20 cellular contexts compared by ENCODE assay signal in the genomic region with DNA sequence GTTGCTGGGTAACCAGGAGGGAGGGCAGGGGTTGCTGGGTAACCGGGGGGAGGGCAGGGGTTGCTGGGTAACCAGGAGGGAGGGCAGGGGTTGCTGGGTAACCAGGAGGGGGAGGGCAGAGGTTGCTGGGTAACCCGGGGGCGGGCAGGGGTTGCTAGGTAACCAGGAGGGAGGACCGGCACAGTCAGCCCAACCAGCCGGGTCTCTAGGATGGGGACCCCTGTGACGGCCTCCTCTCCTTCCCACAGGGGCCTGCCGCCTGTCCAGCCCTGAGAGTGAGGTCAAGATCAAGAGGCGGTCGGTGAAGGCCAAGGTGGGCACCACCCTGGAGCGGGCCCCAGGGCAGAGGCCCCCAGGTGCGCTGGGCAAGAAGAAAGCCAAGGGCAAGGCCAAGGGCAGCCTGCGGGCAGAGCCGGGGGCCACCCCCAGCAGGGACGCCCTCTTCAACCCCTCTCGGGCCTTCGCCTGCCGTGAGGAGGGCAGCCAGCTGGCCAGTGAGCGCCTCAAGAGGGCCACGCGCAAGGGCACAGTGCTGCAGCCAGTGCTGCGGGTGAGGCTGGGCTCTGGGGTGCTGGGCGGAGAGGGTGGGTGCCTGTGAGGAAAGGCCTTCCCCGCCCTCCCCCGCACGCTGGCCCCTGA. TPM values are rescaled to one million over a fixed set of nuclear protein-coding genes. Genes with fewer than 3 reads are reported as not detected.
DNase-seq lines count a peak whose midpoint lies in the region; ATAC-seq, FAIRE-seq and TF ChIP-seq lines count a peak whose summit lies in the region.
"Had no signal": no experiment of that assay in that cellular context is flagged by ENCODE, and none has a peak within 500 bp of the region (broad histone marks: within the 10 kb centered on the region; RNA-seq: fewer than 3 reads in every experiment).

No MANE protein-coding gene starts in this region.

- peak; percentile 42 for DNase-seq in activated CD4-positive, alpha-beta T cell treated with anti-CD3 and anti-CD28 coated beads for 36 hours
- no peak for DNase-seq in activated CD4-positive, alpha-beta T cell treated with anti-CD3 and anti-CD28 coated beads, Interleukin-2, amount 50 U/mL, for 48 hours
- DNase-seq in DND-41 (peak; percentile 29), K562 (ENCODE audit: extremely low read depth in 1 of 4, low spot score in 3 of 4) (peak; percentile 35 to 54 (median 42)), SK-N-DZ (ENCODE audit: low spot score) (no peak)
- DNase-seq: Calu3; CD4-positive, alpha-beta T cell; HFFc6; IMR-90; NCI-H146; NCI-H2081 treated with DMSO at 0.1 percent for 48 hours; NCI-H446 treated with DMSO at 0.1 percent for 48 hours; NCI-H748 treated with DMSO at 0.1 percent for 48 hours; PC-3; T-cell; T-helper 9 cell had no signal

- POLR2A ChIA-PET in activated CD4-positive, alpha-beta T cell treated with anti-CD3 and anti-CD28 coated beads for 36 hours (lab: Charles Lee): no interaction called here
- POLR2A ChIA-PET in K562 (lab: Yijun Ruan, JAX): interaction anchor here (0.9 to 1.0 kb wide), 2 partner anchors 9 to 203 kb away, joined by 3 read pairs; no protein-coding TSS in a partner anchor

- TF ChIP-seq RAD21 in K562 (CRISPR knock-in tag; conservative IDR thresholded peaks at IDR 0.05 in 1 of 2, IDR thresholded peaks at IDR 0.05 in 1 of 2): no peak

- FAIRE-seq in K562 (lab: Jason Lieb, UNC): no peak
- FAIRE-seq: GM12892 had no signal

- H3K4me2 ChIP-seq in DND-41 (ENCODE audit: insufficient read depth, low read length): no peak overlapping the region
- H3K4me2 ChIP-seq in K562 (ENCODE audit: insufficient read depth, low read length): no peak overlapping the region

- H3K4me3 ChIP-seq in DND-41 (ENCODE audit: low read depth in 1 of 2, low read length in 2 of 2): no peak overlapping the region
- H3K4me3 ChIP-seq in K562: no peak overlapping the region
- H3K4me3 ChIP-seq: SJSA1 had no signal

- H3K4me1 Mint-ChIP-seq in activated CD4-positive, alpha-beta T cell treated with anti-CD3 and anti-CD28 coated beads for 36 hours: peaks cover 6% of the 10 kb centered on the region

- no peak overlapping the region for H2AFZ ChIP-seq in DND-41 (ENCODE audit: low read depth, low read length)
- no peak overlapping the region for H2AFZ ChIP-seq in K562 (ENCODE audit: low read depth, low read length)

- TF ChIP-seq EP300 in K562 (IDR thresholded peaks at IDR 0.05; ENCODE audit: low read length): no peak

- intact Hi-C loops in activated CD4-positive, alpha-beta T cell treated with anti-CD3 and anti-CD28 coated beads for 36 hours (cut with DNase I, micrococcal nuclease): no loop called here
- intact Hi-C loops in K562 (cut with micrococcal nuclease): no loop called here

- WGBS in K562 (ENCODE audit: insufficient coverage, low coverage, missing lambda C conversion rate): 80% methylated on average over 9 of the region's 25 CpGs

- H3K9me3 ChIP-seq in DND-41 (ENCODE audit: insufficient read depth, low read length, severe bottlenecking) (no peaks in the 10 kb centered on the region), KOPT-K1 (ENCODE audit: insufficient read depth, low read length, poor library complexity, severe bottlenecking) (no peaks in the 10 kb centered on the region), K562 (replicated peaks; ENCODE audit: control insufficient read depth, insufficient read depth, low read depth, low read length) (no peaks in the 10 kb centered on the region)
- H3K9me3 ChIP-seq: SJSA1 had no signal

- no peaks in the 10 kb centered on the region for H3K9me3 Mint-ChIP-seq in activated CD4-positive, alpha-beta T cell treated with anti-CD3 and anti-CD28 coated beads for 36 hours (ENCODE audit: low read depth)
- H3K9me3 Mint-ChIP-seq: CD4-positive, alpha-beta T cell; HFFc6; T-cell had no signal

- no peak overlapping the region for H3K27ac ChIP-seq in DND-41 (ENCODE audit: low read length)
- peak overlapping the region; percentile 49 for H3K27ac ChIP-seq in KOPT-K1 (ENCODE audit: low read depth, low read length, poor library complexity, severe bottlenecking)
- H3K27ac ChIP-seq in K562 (ENCODE audit: extremely low read depth, low read depth, low read length): no peak overlapping the region
- H3K27ac ChIP-seq: SJSA1 had no signal

- CTCF ChIA-PET in activated CD4-positive, alpha-beta T cell treated with anti-CD3 and anti-CD28 coated beads for 36 hours (lab: Charles Lee): no interaction called here
- CTCF ChIA-PET in K562 (lab: Yijun Ruan, JAX; ENCODE audit: low intra/inter-chr PET ratio): no interaction called here

- no peak overlapping the region for H3K9ac ChIP-seq in DND-41 (ENCODE audit: low read depth, low read length)
- no peak overlapping the region for H3K9ac ChIP-seq in K562 (ENCODE audit: insufficient read depth in 1 of 2, low read depth in 2 of 2, low read length in 2 of 2)

- ATAC-seq in activated CD4-positive, alpha-beta T cell treated with anti-CD3 and anti-CD28 coated beads for 36 hours: no peak
- no peak for ATAC-seq in DND-41 (ENCODE audit: insufficient read depth, low read depth)
- no peak for ATAC-seq in K562
- no peak for ATAC-seq in GM19467 (IDR thresholded peaks at IDR 0.05; ENCODE audit: unreplicated experiment)
- ATAC-seq: PC-3, T-cell had no signal

- no peaks in the 10 kb centered on the region for H3K79me2 ChIP-seq in DND-41 (ENCODE audit: insufficient read depth, low read length)
- H3K79me2 ChIP-seq in K562 (ENCODE audit: control insufficient read depth, insufficient read depth, low read length): no peaks in the 10 kb centered on the region

- no peak overlapping the region for H3K27ac Mint-ChIP-seq in activated CD4-positive, alpha-beta T cell treated with anti-CD3 and anti-CD28 coated beads for 36 hours
- H3K27ac Mint-ChIP-seq: CD4-positive, alpha-beta T cell; HFFc6; T-cell had no signal

- no peaks in the 10 kb centered on the region for H3K9me1 ChIP-seq in K562 (ENCODE audit: control insufficient read depth, insufficient read depth, low read length)

- H3K4me3 Mint-ChIP-seq in activated CD4-positive, alpha-beta T cell treated with anti-CD3 and anti-CD28 coated beads for 36 hours: no peak overlapping the region
- H3K4me3 Mint-ChIP-seq: CD4-positive, alpha-beta T cell; HFFc6; T-cell had no signal

- no peak for TF ChIP-seq POLR2A in K562 (conservative IDR thresholded peaks at IDR 0.05)

- H3K27me3 ChIP-seq in DND-41 (ENCODE audit: insufficient read depth, low read length, poor library complexity): no peaks in the 10 kb centered on the region
- H3K27me3 ChIP-seq in K562 (ENCODE audit: control insufficient read depth in 2 of 2, insufficient read depth in 2 of 2, low read length in 2 of 2): no peaks in the 10 kb centered on the region
- H3K27me3 ChIP-seq: SJSA1 had no signal

- H3K4me1 ChIP-seq in DND-41 (ENCODE audit: insufficient read depth, low read length) (0 out of 2 replicates have a peak, but pooled peaks cover 5% of the 10 kb centered on the region), K562 (replicated peaks in 1 of 2; ENCODE audit: control insufficient read depth in 2 of 2, insufficient read depth in 2 of 2, low read length in 2 of 2) (peaks cover 10 to 80% of the 10 kb centered on the region in 2 experiments; a peak in 3 of 5 replicates)
- H3K4me1 ChIP-seq: SJSA1 had no signal

- TF ChIP-seq CTCF in DND-41 (IDR thresholded peaks at IDR 0.05; ENCODE audit: borderline replicate concordance, extremely low read depth, low read length, poor library complexity, severe bottlenecking): no peak
- TF ChIP-seq CTCF in K562 (IDR thresholded peaks at IDR 0.05 in 2 of 3, conservative IDR thresholded peaks at IDR 0.05 in 1 of 3; ENCODE audit: insufficient read depth in 2 of 3, low read depth in 1 of 3, low read length in 3 of 3): no peak

- H3K36me3 Mint-ChIP-seq in activated CD4-positive, alpha-beta T cell treated with anti-CD3 and anti-CD28 coated beads for 36 hours (ENCODE audit: low read depth): no peaks in the 10 kb centered on the region
- H3K36me3 Mint-ChIP-seq: T-cell had no signal

- BruUV-seq in K562 (replicated peaks; lab: Mats Ljungman, UMichigan): no TSS peak

- H4K20me1 ChIP-seq in DND-41 (ENCODE audit: insufficient read depth, low read length): no peaks in the 10 kb centered on the region
- H4K20me1 ChIP-seq in K562 (replicated peaks; ENCODE audit: control insufficient read depth, insufficient read depth, low read length): no peaks in the 10 kb centered on the region

- H3K27me3 Mint-ChIP-seq in activated CD4-positive, alpha-beta T cell treated with anti-CD3 and anti-CD28 coated beads for 36 hours: no peaks in the 10 kb centered on the region
- H3K27me3 Mint-ChIP-seq: CD4-positive, alpha-beta T cell; T-cell had no signal

- H3K36me3 ChIP-seq in DND-41 (ENCODE audit: insufficient read depth, low read length) (no peaks in the 10 kb centered on the region), KOPT-K1 (ENCODE audit: insufficient read depth, low read length) (peaks cover 87% of the 10 kb centered on the region), K562 (ENCODE audit: control insufficient read depth, insufficient read depth, low read length) (peaks cover 4% of the 10 kb centered on the region; the same call in 1 of the 3 replicates)

- in situ Hi-C loops in K562 (cut with MboI): no loop called here

TF ChIP-seq in K562, 482 proteins besides CTCF, POLR2A, EP300 and RAD21 (continues in another document):
- no peak for TF ChIP-seq HDAC2 (IDR thresholded peaks at IDR 0.05)
- no peak for TF ChIP-seq MED1 (CRISPR knock-in tag; IDR thresholded peaks at IDR 0.05; ENCODE audit: borderline replicate concordance)

RNA-seq across cellular contexts. Expression of a gene that starts 54.6 kb away (rescaled TPM):
- total RNA-seq in activated CD4-positive, alpha-beta T cell treated with anti-CD3 and anti-CD28 coated beads for 36 hours: 1,000 to 10,000 TPM; 4,119 to 5,987 TPM
- total RNA-seq in K562 (2011; cell fraction: chromatin; rRNA removed; ENCODE audit: low replicate concordance): 264 and 482 TPM in 2 replicates
- total RNA-seq in K562 (2011; cell fraction: nucleolus; rRNA removed): 393 and 500 TPM in 2 replicates
- 388 and 427 TPM in 2 replicates for total RNA-seq in K562 (2011; cell fraction: nucleoplasm; rRNA removed)
- 1,572 and 2,328 TPM in 2 replicates for total RNA-seq in K562 (2014; rRNA removed)
- total RNA-seq in K562 (2014; rRNA removed; fragmentation: Illumina TruSeq; extraction: Trizol): 512 and 566 TPM in 2 replicates
- total RNA-seq in K562 (2015; rRNA removed; fragmentation: Illumina TruSeq; extraction: Trizol): 568 and 574 TPM in 2 replicates
- total RNA-seq in K562 (2021): 1,775 and 1,801 TPM in 2 replicates
- polyA plus RNA-seq in K562 (2011; rRNA removed): 224 and 602 TPM in 2 replicates
- 901 and 1,415 TPM in 2 replicates for polyA plus RNA-seq in K562 (2011; cell fraction: cytosol; rRNA removed)
- 1,206 and 1,333 TPM in 2 replicates for polyA plus RNA-seq in K562 (2011; cell fraction: nucleus; rRNA removed)
- polyA plus RNA-seq in K562 (2012): 1,311 and 3,206 TPM in 2 replicates
- polyA plus RNA-seq in K562 (2014; fragmentation: Illumina TruSeq; extraction: Trizol): 990 and 2,987 TPM in 2 replicates
- 100 to 1,000 TPM; 259 to 386 TPM for polyA plus RNA-seq in K562 (2014; fragmentation: Nextera tagmentation; extraction: Ambion mirVana)
- 831 and 1,109 TPM in 2 replicates for polyA plus RNA-seq in K562 (2014; rRNA removed)
- polyA minus RNA-seq in K562 (2011; rRNA and poly(A)+ RNA removed): 205 and 410 TPM in 2 replicates
- 580 and 1,178 TPM in 2 replicates for polyA minus RNA-seq in K562 (2011; cell fraction: cytosol; rRNA and poly(A)+ RNA removed)
- 230 and 388 TPM in 2 replicates for polyA minus RNA-seq in K562 (2011; cell fraction: nucleus; rRNA and poly(A)+ RNA removed)
- 2,351 and 2,595 TPM in 2 replicates for polyA plus RNA-seq in SK-N-DZ (2014; cell fraction: cytosol; rRNA removed)
- 1,254 and 2,322 TPM in 2 replicates for polyA plus RNA-seq in SK-N-DZ (2014; cell fraction: nucleus; rRNA removed)

Comparison
In these comparisons a context has a peak if more than half of its experiments do, and no peak if none do; other contexts are left out.
1. DNase-seq: peak in activated CD4-positive, alpha-beta T cell treated with anti-CD3 and anti-CD28 coated beads for 36 hours (single experiment), DND-41 (single experiment) and K562 (4 of 4); none in activated CD4-positive, alpha-beta T cell treated with anti-CD3 and anti-CD28 coated beads, Interleukin-2, amount 50 U/mL, for 48 hours (0 of 2) and SK-N-DZ (single experiment).